Comparison of ENCODE assay signal across 13 cellular contexts in genomic region chr4:152486414-152487389, GRCh38. TPM values are rescaled to one million over a fixed set of nuclear protein-coding genes. Genes with fewer than 3 reads are reported as not detected.
DNase-seq lines count a peak whose midpoint lies in the region; ATAC-seq, FAIRE-seq and TF ChIP-seq lines count a peak whose summit lies in the region.
"Had no signal": no experiment of that assay in that cellular context is flagged by ENCODE, and none has a peak within 500 bp of the region (broad histone marks: within the 10 kb centered on the region; RNA-seq: fewer than 3 reads in every experiment).

No MANE protein-coding gene starts in this region.

- no peak overlapping the region for H2AK5ac ChIP-seq in mesenchymal stem cell (ENCODE audit: low read length, severe bottlenecking)

- no peak overlapping the region for H4K91ac ChIP-seq in mesenchymal stem cell (ENCODE audit: low read length)

- H3K9me3 ChIP-seq in BLaER1 (peaks cover 8% of the 10 kb centered on the region; the same call in 1 of the 2 replicates), astrocyte (ENCODE audit: insufficient read depth, low read depth, low read length) (no peaks in the 10 kb centered on the region), mesenchymal stem cell (ENCODE audit: control insufficient read depth, low read length) (no peaks in the 10 kb centered on the region), upper lobe of left lung (no peaks in the 10 kb centered on the region)
- H3K9me3 ChIP-seq: mucosa of descending colon, right atrium auricular region had no signal

- no peak for TF ChIP-seq EP300 in upper lobe of left lung (IDR thresholded peaks at IDR 0.05)

- in situ Hi-C loops in GM13976 (cut with MboI; ENCODE audit: low sequenced_read_pairs, unreplicated experiment) = no loop called here

- no peak overlapping the region for H3K27ac ChIP-seq in BLaER1
- peak overlapping the region; percentile 79 for H3K27ac ChIP-seq in astrocyte (ENCODE audit: low read depth, low read length)
- peak overlapping the region; percentile 98 for H3K27ac ChIP-seq in mesenchymal stem cell (ENCODE audit: low read length, poor library complexity, severe bottlenecking)
- H3K27ac ChIP-seq in upper lobe of left lung = no peak overlapping the region
- H3K27ac ChIP-seq: HL-60, right atrium auricular region had no signal

- H3K4me3 ChIP-seq in BLaER1 (no peak overlapping the region), astrocyte (ENCODE audit: insufficient read depth, low read depth, low read length) (no peak overlapping the region), mesenchymal stem cell (ENCODE audit: insufficient read depth in 1 of 2, low read depth in 1 of 2, low read length in 2 of 2) (no peak overlapping the region), upper lobe of left lung (no peak overlapping the region)
- H3K4me3 ChIP-seq: mucosa of descending colon, right atrium auricular region had no signal

- H2BK15ac ChIP-seq in mesenchymal stem cell (ENCODE audit: low read depth, poor library complexity, severe bottlenecking) = no peak overlapping the region

- no peaks in the 10 kb centered on the region for H3K27me3 ChIP-seq in BLaER1
- H3K27me3 ChIP-seq in astrocyte (ENCODE audit: insufficient read depth, low read length) = no peaks in the 10 kb centered on the region
- no peaks in the 10 kb centered on the region for H3K27me3 ChIP-seq in mesenchymal stem cell (ENCODE audit: control insufficient read depth in 1 of 2, insufficient read depth in 1 of 2, low read length in 2 of 2)
- H3K27me3 ChIP-seq in upper lobe of left lung = no peaks in the 10 kb centered on the region
- H3K27me3 ChIP-seq: right atrium auricular region had no signal

- H3K4ac ChIP-seq in mesenchymal stem cell (ENCODE audit: low read depth in 1 of 2, low read length in 2 of 2) = no peak overlapping the region

- H3K4me3 Mint-ChIP-seq in astrocyte (ENCODE audit: unreplicated experiment) = no peak overlapping the region

- H3K23ac ChIP-seq in mesenchymal stem cell (ENCODE audit: low read length in 2 of 2) = no peak overlapping the region

- no peak overlapping the region for H2BK12ac ChIP-seq in mesenchymal stem cell (ENCODE audit: low read length in 2 of 2)

- FAIRE-seq in astrocyte (lab: Jason Lieb, UNC) = no peak

- H3K36me3 ChIP-seq in BLaER1 (peaks cover 3% of the 10 kb centered on the region; the same call in 1 of the 2 replicates), astrocyte (ENCODE audit: insufficient read depth, low read length) (no peaks in the 10 kb centered on the region), mesenchymal stem cell (ENCODE audit: control insufficient read depth in 1 of 2, insufficient read depth in 2 of 2, low read depth in 1 of 2, low read length in 2 of 2) (no peaks in the 10 kb centered on the region), upper lobe of left lung (no peaks in the 10 kb centered on the region)
- H3K36me3 ChIP-seq: right atrium auricular region had no signal

- H3K27me3 Mint-ChIP-seq in astrocyte (ENCODE audit: low read depth, unreplicated experiment) = no peaks in the 10 kb centered on the region
- H3K27me3 Mint-ChIP-seq: CD8-positive, alpha-beta memory T cell had no signal

- H3K4me1 Mint-ChIP-seq in astrocyte (ENCODE audit: low read depth, unreplicated experiment) = peaks cover 19% of the 10 kb centered on the region

- H3K36me3 Mint-ChIP-seq in astrocyte (ENCODE audit: low read depth, unreplicated experiment) = peaks cover 2% of the 10 kb centered on the region

- TF ChIP-seq POLR2A in upper lobe of left lung (IDR thresholded peaks at IDR 0.05) = no peak

- H2BK120ac ChIP-seq in mesenchymal stem cell (ENCODE audit: low read depth, low read length) = no peak overlapping the region

- H4K20me1 ChIP-seq in BLaER1 = peaks cover 41% of the 10 kb centered on the region
- H4K20me1 ChIP-seq in astrocyte (ENCODE audit: insufficient read depth, low read length) = peaks cover 14% of the 10 kb centered on the region

- H2BK5ac ChIP-seq in mesenchymal stem cell (ENCODE audit: low read depth, low read length, poor library complexity, severe bottlenecking) = peak overlapping the region; percentile 89

- no peak for ATAC-seq in upper lobe of left lung (ENCODE audit: low FRiP score in 2 of 2)

- no peak overlapping the region for H4K8ac ChIP-seq in mesenchymal stem cell (ENCODE audit: low read length)

- H2AFZ ChIP-seq in astrocyte (ENCODE audit: low read depth, low read length) = no peak overlapping the region
- no peak overlapping the region for H2AFZ ChIP-seq in mesenchymal stem cell (ENCODE audit: low read depth, low read length)

- H3K4me1 ChIP-seq in BLaER1 (peaks cover 19% of the 10 kb centered on the region), astrocyte (ENCODE audit: insufficient read depth, low read length) (peaks cover 7% of the 10 kb centered on the region), mesenchymal stem cell (ENCODE audit: control insufficient read depth, insufficient read depth, low read depth, low read length) (no peaks in the 10 kb centered on the region), upper lobe of left lung (peaks cover 4 to 15% (median 13%) of the 10 kb centered on the region in 4 donors)
- H3K4me1 ChIP-seq: right atrium auricular region had no signal

- peak; percentile 25 for DNase-seq in ELR (ENCODE audit: low read depth)
- no peak for DNase-seq in astrocyte (ENCODE audit: low read depth)
- peak; percentile 30 for DNase-seq in mesenchymal stem cell
- DNase-seq in AG08395 (ENCODE audit: low spot score) = no peak
- DNase-seq in GM13976 (ENCODE audit: low spot score) = no peak
- DNase-seq in upper lobe of left lung = no peak
- no peak for DNase-seq in stimulated activated CD4-positive, alpha-beta T cell treated with anti-CD3 and anti-CD28 coated beads, Interleukin-1b, Interleukin-23, amount 100 ng/mL, for 48 hours
- DNase-seq: activated CD4-positive, alpha-beta T cell treated with anti-CD3 and anti-CD28 coated beads, Interleukin-2, amount 50 U/mL, for 1 hour had no signal

- WGBS in mesenchymal stem cell = 94% methylated on average over 3 of the region's 7 CpGs
- WGBS in upper lobe of left lung, 2 donors = 84 to 85% methylated on average over 7 of the region's 7 CpGs

- peak overlapping the region; percentile 58 for H3K27ac Mint-ChIP-seq in astrocyte (ENCODE audit: unreplicated experiment)

- H3K79me1 ChIP-seq in mesenchymal stem cell (replicated peaks; ENCODE audit: low read length, poor library complexity, severe bottlenecking) = peaks cover 5% of the 10 kb centered on the region

- H3K79me2 ChIP-seq in astrocyte (ENCODE audit: insufficient read depth, low read length) = peaks cover 67% of the 10 kb centered on the region

- TF ChIP-seq CTCF in astrocyte (IDR thresholded peaks at IDR 0.05; ENCODE audit: insufficient read depth, low read depth, low read length) (no peak), GM13976 (IDR thresholded peaks at IDR 0.05; ENCODE audit: borderline replicate concordance, control extremely low read depth, extremely low read depth, insufficient read depth, missing control alignments) (no peak), upper lobe of left lung (IDR thresholded peaks at IDR 0.05) (no peak)

- peak overlapping the region in 1 of 2 experiments; percentile 40 for H3K18ac ChIP-seq in mesenchymal stem cell (ENCODE audit: low read depth in 1 of 2, low read length in 2 of 2)

- H3K9ac ChIP-seq in BLaER1 (no peak overlapping the region), astrocyte (ENCODE audit: low read length) (peak overlapping the region; percentile 28), mesenchymal stem cell (ENCODE audit: low read length) (no peak overlapping the region)

- H3K14ac ChIP-seq in mesenchymal stem cell (ENCODE audit: low read length in 2 of 2) = no peak overlapping the region

- no peaks in the 10 kb centered on the region for H3K9me3 Mint-ChIP-seq in astrocyte (ENCODE audit: unreplicated experiment)
- H3K9me3 Mint-ChIP-seq: CD8-positive, alpha-beta memory T cell had no signal

- H3K4me2 ChIP-seq in BLaER1 (peak overlapping the region; percentile 60), astrocyte (ENCODE audit: low read length) (no peak overlapping the region), mesenchymal stem cell (ENCODE audit: low read length, poor library complexity, severe bottlenecking) (peak overlapping the region; percentile 66)

RNA-seq across cellular contexts. Expression of gene FBXW7, which starts 49.2 kb away (rescaled TPM):
- 34.7 and 42.5 TPM in 2 replicates for total RNA-seq in astrocyte
- 9.4 TPM for polyA plus RNA-seq in mesenchymal stem cell (2013, experiment 1 of 2)
- polyA plus RNA-seq in mesenchymal stem cell (2013, experiment 2 of 2) = 10.5 TPM
- 100 to 1,000 TPM in 1 of 6 donors, 10 to 100 TPM in 5; 36.5 to 116 (median 52.5) TPM for total RNA-seq in upper lobe of left lung

Comparison
In these comparisons a context has a peak if more than half of its experiments do, and no peak if none do; other contexts are left out.
1. H3K27ac ChIP-seq: peak in astrocyte (single experiment) and mesenchymal stem cell (single experiment); none in BLaER1 (single experiment) and upper lobe of left lung (0 of 4).
2. DNase-seq: peak in ELR (single experiment) and mesenchymal stem cell (single experiment); none in astrocyte (single experiment), AG08395 (single experiment), GM13976 (single experiment), upper lobe of left lung (0 of 2) and stimulated activated CD4-positive, alpha-beta T cell treated with anti-CD3 and anti-CD28 coated beads, Interleukin-1b, Interleukin-23, amount 100 ng/mL, for 48 hours (single experiment).